ENCODE assay signal across 17 cellular contexts in genomic region chr15:37481126-37481525, GRCh38.
"Had no signal": no experiment of that assay in that cellular context is flagged by ENCODE, and none has a peak within 500 bp of the region (broad histone marks: within the 10 kb centered on the region; RNA-seq: fewer than 3 reads in every experiment).

No MANE protein-coding gene starts in this region.

- H3K4me3 ChIP-seq: coronary artery, dorsolateral prefrontal cortex, esophagus muscularis mucosa, gastroesophageal sphincter, heart left ventricle, hepatocyte, left lung, lower lobe of right lung had no signal

- H3K4me1 Mint-ChIP-seq: naive thymus-derived CD4-positive, alpha-beta T cell had no signal

- H3K4me1 ChIP-seq: esophagus muscularis mucosa, foreskin keratinocyte, gastroesophageal sphincter, heart left ventricle, left lung, lower lobe of right lung had no signal

- H2AFZ ChIP-seq: hepatocyte had no signal

- H3K9me3 ChIP-seq: esophagus muscularis mucosa, gastroesophageal sphincter, heart left ventricle, lower lobe of right lung had no signal

- H3K27ac ChIP-seq: coronary artery, dorsolateral prefrontal cortex, esophagus muscularis mucosa, foreskin keratinocyte, gastroesophageal sphincter, heart left ventricle, hepatocyte, left lung, lower lobe of right lung had no signal

- DNase-seq: dermis blood vessel endothelial cell; dorsolateral prefrontal cortex; effector CD4-positive, alpha-beta T cell; effector memory CD4-positive, alpha-beta T cell; foreskin keratinocyte; heart left ventricle; left cardiac atrium; left lung; left ventricle myocardium superior; lower lobe of right lung; mesenchymal stem cell; midbrain; naive thymus-derived CD4-positive, alpha-beta T cell had no signal

- H3K27me3 ChIP-seq: dorsolateral prefrontal cortex, esophagus muscularis mucosa, foreskin keratinocyte, gastroesophageal sphincter, heart left ventricle, hepatocyte, left lung had no signal

- H3K4me2 ChIP-seq: hepatocyte had no signal

- H3K27ac Mint-ChIP-seq: naive thymus-derived CD4-positive, alpha-beta T cell had no signal

- H3K4me3 Mint-ChIP-seq: naive thymus-derived CD4-positive, alpha-beta T cell had no signal

- H3K36me3 ChIP-seq: esophagus muscularis mucosa, gastroesophageal sphincter, heart left ventricle, left lung, lower lobe of right lung had no signal

- ATAC-seq: foreskin keratinocyte; gastroesophageal sphincter; heart left ventricle; left cardiac atrium; left lung; left ventricle myocardium superior; lower lobe of right lung; naive thymus-derived CD4-positive, alpha-beta T cell had no signal

- H3K79me2 ChIP-seq: hepatocyte had no signal
